Comparison of ENCODE assay signal across 11 cellular contexts in genomic region chrX:2320580-2321327, GRCh38.
DNase-seq lines count a peak whose midpoint lies in the region; ATAC-seq, FAIRE-seq and TF ChIP-seq lines count a peak whose summit lies in the region.
"Had no signal": no experiment of that assay in that cellular context is flagged by ENCODE, and none has a peak within 500 bp of the region (broad histone marks: within the 10 kb centered on the region; RNA-seq: fewer than 3 reads in every experiment).

No MANE protein-coding gene starts in this region.

- H3K27me3 ChIP-seq in HepG2 (ENCODE audit: control insufficient read depth in 1 of 2, insufficient read depth in 2 of 2, low read length in 2 of 2), result no peaks in the 10 kb centered on the region; a peak in 1 of 5 replicates
- no peaks in the 10 kb centered on the region for H3K27me3 ChIP-seq in smooth muscle cell (ENCODE audit: low read depth)

- peak in 1 of 2 experiments; percentile 43; a peak in 2 of 4 replicates for TF ChIP-seq POLR2A in HepG2 (IDR thresholded peaks at IDR 0.05; ENCODE audit: insufficient read depth in 1 of 2, low read depth in 2 of 2, low read length in 2 of 2)

- H3K27ac ChIP-seq in HepG2 (ENCODE audit: extremely low read length, insufficient read depth, low read length), result peak overlapping the region; percentile 92
- no peak overlapping the region for H3K27ac ChIP-seq in smooth muscle cell (ENCODE audit: low read depth)

- TSS peak; percentile 86 for BruUV-seq in HepG2 (replicated peaks; lab: Mats Ljungman, UMichigan)

- in situ Hi-C loops in HepG2 (cut with HindIII; ENCODE audit: extremely low pct_ligation_motif_present, low pct_unique_long_range_greater_than_20kb), result no loop called here

- H2AFZ ChIP-seq in HepG2 (ENCODE audit: low read length) (no peak overlapping the region), smooth muscle cell (ENCODE audit: low read depth) (no peak overlapping the region)

- H3K4me3 ChIP-seq in HepG2 (replicated peaks in 1 of 3; ENCODE audit: insufficient read depth in 1 of 3, low read depth in 2 of 3, low read length in 3 of 3) (peak overlapping the region; percentile 11 to 60 (median 34); a peak in 5 of 6 replicates), smooth muscle cell (peak overlapping the region; percentile 8)

- H3K27ac Mint-ChIP-seq in activated CD8-positive, alpha-beta T cell treated with anti-CD3 and anti-CD28 coated beads for 36 hours, result no peak overlapping the region

- TF ChIP-seq EP300 in HepG2 (IDR thresholded peaks at IDR 0.05; ENCODE audit: low read depth in 2 of 2, low read length in 2 of 2) (peak; percentile 89 to 92), HepG2 (CRISPR knock-in tag; IDR thresholded peaks at IDR 0.05; ENCODE audit: borderline replicate concordance) (peak; percentile 94)

- DNase-seq in HCEC 1CT, result peak; percentile 55
- peak; percentile 80 for DNase-seq in epidermal melanocyte (ENCODE audit: insufficient read length, low spot score)
- DNase-seq in HepG2 (ENCODE audit: low spot score), result peak; percentile 97
- DNase-seq in smooth muscle cell (lab: John Stamatoyannopoulos, UW; ENCODE audit: unreplicated experiment), result no peak
- DNase-seq in activated CD8-positive, alpha-beta T cell treated with anti-CD3 and anti-CD28 coated beads for 36 hours, result no peak
- no peak for DNase-seq in stimulated activated naive CD4-positive, alpha-beta T cell (lab: John Stamatoyannopoulos, UW)
- DNase-seq: activated CD8-positive, alpha-beta memory T cell treated with anti-CD3 and anti-CD28 coated beads for 24 hours; NCI-H1930; retina had no signal

- CTCF ChIA-PET in HepG2 (lab: Yijun Ruan, JAX; ENCODE audit: low intra/inter-chr PET ratio, low total read pairs), result no interaction called here
- CTCF ChIA-PET in activated CD8-positive, alpha-beta T cell treated with anti-CD3 and anti-CD28 coated beads for 36 hours (lab: Charles Lee), result no interaction called here

- peaks cover 5% of the 10 kb centered on the region for H3F3A ChIP-seq in smooth muscle cell (ENCODE audit: low read depth)

- no peaks in the 10 kb centered on the region for H3K79me2 ChIP-seq in HepG2 (ENCODE audit: insufficient read depth, low read length)
- peaks cover 3% of the 10 kb centered on the region for H3K79me2 ChIP-seq in smooth muscle cell (ENCODE audit: low read depth)

- no peak for TF ChIP-seq RAD21 in HepG2 (CRISPR knock-in tag; IDR thresholded peaks at IDR 0.05)

- H3K36me3 ChIP-seq in HepG2 (replicated peaks in 1 of 2; ENCODE audit: control insufficient read depth in 1 of 2, insufficient read depth in 2 of 2, low read length in 2 of 2) (no peaks in the 10 kb centered on the region; a peak in 1 of 5 replicates), smooth muscle cell (ENCODE audit: low read depth) (no peaks in the 10 kb centered on the region)

- H3K9ac ChIP-seq in HepG2 (ENCODE audit: insufficient read depth, low read depth, low read length), result peak overlapping the region; percentile 68
- H3K9ac ChIP-seq in smooth muscle cell (ENCODE audit: low read depth), result no peak overlapping the region

- peak overlapping the region; percentile 86 for H3K4me2 ChIP-seq in HepG2 (ENCODE audit: low read depth, low read length)
- H3K4me2 ChIP-seq in smooth muscle cell, result peak overlapping the region; percentile 29

- intact Hi-C loops in HepG2 (cut with micrococcal nuclease; ENCODE audit: unreplicated experiment), result loop anchor here (5.0 kb wide), 1 partner anchor 72 kb away; no protein-coding TSS in a partner anchor
- intact Hi-C loops in activated CD8-positive, alpha-beta T cell treated with anti-CD3 and anti-CD28 coated beads for 36 hours (cut with micrococcal nuclease), result no loop called here

- H3K9me3 Mint-ChIP-seq in activated CD8-positive, alpha-beta T cell treated with anti-CD3 and anti-CD28 coated beads for 36 hours, result peaks cover 9% of the 10 kb centered on the region

- H3K27me3 Mint-ChIP-seq in activated CD8-positive, alpha-beta T cell treated with anti-CD3 and anti-CD28 coated beads for 36 hours, result no peaks in the 10 kb centered on the region

- H4K20me1 ChIP-seq in HepG2 (ENCODE audit: insufficient read depth, low read length) (no peaks in the 10 kb centered on the region), smooth muscle cell (ENCODE audit: low read depth) (peaks cover 9% of the 10 kb centered on the region)

- H3K4me1 ChIP-seq in HepG2 (ENCODE audit: insufficient read depth, low read length), result peaks cover 64% of the 10 kb centered on the region
- H3K4me1 ChIP-seq in smooth muscle cell (ENCODE audit: low read depth), result no peaks in the 10 kb centered on the region

- no peak overlapping the region for H3K4me3 Mint-ChIP-seq in activated CD8-positive, alpha-beta T cell treated with anti-CD3 and anti-CD28 coated beads for 36 hours

- peak; percentile 98 for FAIRE-seq in HepG2 (lab: Jason Lieb, UNC)

- under 1% methylated on average over 18 of the region's 20 CpGs for WGBS in HepG2 (ENCODE audit: low lambda C conversion rate)
- 57% methylated on average over 20 of the region's 20 CpGs for WGBS in smooth muscle cell (ENCODE audit: low lambda C conversion rate)

- H3K9me3 ChIP-seq in HepG2 (ENCODE audit: low read length) (no peaks in the 10 kb centered on the region), smooth muscle cell (replicated peaks; ENCODE audit: low read depth) (no peaks in the 10 kb centered on the region)

- H3K4me1 Mint-ChIP-seq in activated CD8-positive, alpha-beta T cell treated with anti-CD3 and anti-CD28 coated beads for 36 hours (ENCODE audit: low read depth), result peaks cover 10% of the 10 kb centered on the region

- peaks cover 37% of the 10 kb centered on the region for H3K36me3 Mint-ChIP-seq in activated CD8-positive, alpha-beta T cell treated with anti-CD3 and anti-CD28 coated beads for 36 hours (ENCODE audit: low read depth)

- peak; percentile 84 for ATAC-seq in HepG2
- ATAC-seq in GM19397 (IDR thresholded peaks at IDR 0.05; ENCODE audit: unreplicated experiment), result no peak
- no peak for ATAC-seq in activated CD8-positive, alpha-beta T cell treated with anti-CD3 and anti-CD28 coated beads for 36 hours
- ATAC-seq in GM19351 (IDR thresholded peaks at IDR 0.05; ENCODE audit: unreplicated experiment), result no peak

- peak; percentile 13; the same call in 1 of the 2 replicates for TF ChIP-seq CTCF in HepG2 (CRISPR knock-in tag; IDR thresholded peaks at IDR 0.05)
- no peak for TF ChIP-seq CTCF in smooth muscle cell (IDR thresholded peaks at IDR 0.05; ENCODE audit: borderline replicate concordance, insufficient read depth, poor library complexity, severe bottlenecking)
- no peak for TF ChIP-seq CTCF in activated CD8-positive, alpha-beta T cell treated with anti-CD3 and anti-CD28 coated beads for 36 hours (IDR thresholded peaks at IDR 0.05)

- POLR2A ChIA-PET in HepG2 (lab: Yijun Ruan, JAX), result no interaction called here
- POLR2A ChIA-PET in activated CD8-positive, alpha-beta T cell treated with anti-CD3 and anti-CD28 coated beads for 36 hours (lab: Charles Lee), result no interaction called here

TF ChIP-seq in HepG2, 621 proteins besides CTCF, POLR2A, EP300 and RAD21 (continues in another document):
- TF ChIP-seq ZNF326 (CRISPR knock-in tag; IDR thresholded peaks at IDR 0.05; ENCODE audit: borderline replicate concordance), result no peak
- TF ChIP-seq TEAD2 (CRISPR knock-in tag; IDR thresholded peaks at IDR 0.05), result no peak
- TF ChIP-seq RXRA (CRISPR knock-in tag; IDR thresholded peaks at IDR 0.05), result peak; percentile 79
- TF ChIP-seq MEIS1 (CRISPR knock-in tag; IDR thresholded peaks at IDR 0.05; ENCODE audit: borderline replicate concordance), result no peak; the same call in 1 of the 2 replicates
- no peak for TF ChIP-seq NFE2 (CRISPR knock-in tag; IDR thresholded peaks at IDR 0.05)
- TF ChIP-seq ZNF24 (IDR thresholded peaks at IDR 0.05), result 0 out of 2 replicates have a peak, but pooled peaks have one; percentile 36
- TF ChIP-seq ZSCAN9 (CRISPR knock-in tag; IDR thresholded peaks at IDR 0.05; ENCODE audit: borderline replicate concordance), result peak; percentile 50; the same call in 1 of the 2 replicates
- TF ChIP-seq YEATS4 (CRISPR knock-in tag; IDR thresholded peaks at IDR 0.05; ENCODE audit: borderline replicate concordance), result peak; percentile 76
- TF ChIP-seq ZNF337 (CRISPR knock-in tag; IDR thresholded peaks at IDR 0.05; ENCODE audit: borderline replicate concordance, low read depth), result no peak
- TF ChIP-seq THRA (CRISPR knock-in tag; IDR thresholded peaks at IDR 0.05; ENCODE audit: borderline replicate concordance), result peak; percentile 77
- TF ChIP-seq ZNF275 (CRISPR knock-in tag; IDR thresholded peaks at IDR 0.05; ENCODE audit: borderline replicate concordance), result peak; percentile 80; the same call in 1 of the 2 replicates

Comparison
In these comparisons a context has a peak if more than half of its experiments do, and no peak if none do; other contexts are left out.
1. DNase-seq: peak in HCEC 1CT (single experiment), epidermal melanocyte (single experiment) and HepG2 (single experiment); none in smooth muscle cell (single experiment), activated CD8-positive, alpha-beta T cell treated with anti-CD3 and anti-CD28 coated beads for 36 hours (single experiment) and stimulated activated naive CD4-positive, alpha-beta T cell (0 of 6).